ENCODE assay signal across 26 cellular contexts in the genomic region with DNA sequence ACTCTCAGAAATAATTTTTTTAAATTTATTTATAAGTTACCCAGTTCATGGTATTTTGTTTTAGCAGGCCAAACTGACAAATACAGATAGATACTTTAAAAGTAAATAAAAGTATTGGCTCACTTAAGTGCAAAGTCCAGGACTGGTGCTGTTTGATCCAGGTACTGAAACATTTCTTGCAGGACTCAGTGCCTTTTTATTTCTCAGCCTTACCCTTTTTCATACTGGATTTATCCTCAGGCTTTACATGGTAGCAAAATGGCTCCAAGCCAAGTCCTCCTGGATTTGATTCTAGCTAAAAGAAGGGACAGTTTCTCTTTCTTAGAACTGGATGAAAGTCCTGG.
"Had no signal": no experiment of that assay in that cellular context is flagged by ENCODE, and none has a peak within 500 bp of the region (broad histone marks: within the 10 kb centered on the region; RNA-seq: fewer than 3 reads in every experiment).

No MANE protein-coding gene starts in this region.

- H3K4me1 ChIP-seq: ascending aorta, breast epithelium had no signal

- H3K27me3 ChIP-seq: ascending aorta, breast epithelium, cardiac muscle cell, dorsolateral prefrontal cortex had no signal

- H3K36me3 ChIP-seq: ascending aorta, breast epithelium, cardiac muscle cell had no signal

- H3K4me3 ChIP-seq: ascending aorta, breast epithelium, cardiac muscle cell, coronary artery, dorsolateral prefrontal cortex had no signal

- DNase-seq: activated CD4-positive, alpha-beta memory T cell treated with anti-CD3 and anti-CD28 coated beads for 36 hours; activated CD4-positive, alpha-beta T cell treated with anti-CD3 and anti-CD28 coated beads for 36 hours; activated CD4-positive, alpha-beta T cell treated with anti-CD3 and anti-CD28 coated beads, Interleukin-2, amount 10 ng/mL, durations not matched to agents 24 days and 14 days; activated CD4-positive, CD25-positive, alpha-beta regulatory T cell; activated CD4-positive, CD25-positive, alpha-beta regulatory T cell treated with anti-CD3 and anti-CD28 coated beads, Interleukin-2, amount 50 U/mL, for 72 hours; activated CD8-positive, alpha-beta memory T cell treated with anti-CD3 and anti-CD28 coated beads, Interleukin-2, amount 10 ng/mL, durations not matched to agents 7 days and 5 days; activated CD8-positive, alpha-beta memory T cell treated with anti-CD3 and anti-CD28 coated beads, Interleukin-2, amount 50 U/mL, for 4 hours; activated CD8-positive, alpha-beta T cell treated with anti-CD3 and anti-CD28 coated beads, Interleukin-2, amount 10 ng/mL, durations not matched to agents 7 days and 5 days; activated effector memory CD4-positive, alpha-beta T cell treated with anti-CD3 and anti-CD28 coated beads, Interleukin-2, amount 50 U/mL, for 16 hours; activated naive CD4-positive, alpha-beta T cell treated with anti-CD3 and anti-CD28 coated beads, Interleukin-2, amount 10 ng/mL, durations not matched to agents 7 days and 5 days; activated naive CD8-positive, alpha-beta T cell treated with anti-CD3 and anti-CD28 coated beads, Interleukin-2, amount 10 ng/mL, durations not matched to agents 7 days and 5 days; activated T-cell treated with anti-CD3 and anti-CD28 coated beads, Interleukin-2, amount 50 U/mL, for 1 hour; activated T-cell treated with anti-CD3 and anti-CD28 coated beads, Interleukin-2, amount 50 U/mL, for 48 hours; central memory CD4-positive, alpha-beta T cell; dorsolateral prefrontal cortex; effector memory CD4-positive, alpha-beta T cell; endodermal cell; foreskin fibroblast; head of caudate nucleus; T-helper 2 cell had no signal

- ATAC-seq: activated CD4-positive, alpha-beta T cell treated with anti-CD3 and anti-CD28 coated beads for 36 hours; activated CD8-positive, alpha-beta memory T cell treated with anti-CD3 and anti-CD28 coated beads, Interleukin-2, amount 10 ng/mL, durations not matched to agents 7 days and 5 days; activated CD8-positive, alpha-beta T cell treated with anti-CD3 and anti-CD28 coated beads, Interleukin-2, amount 10 ng/mL, durations not matched to agents 7 days and 5 days; activated naive CD4-positive, alpha-beta T cell treated with anti-CD3 and anti-CD28 coated beads, Interleukin-2, amount 50 U/mL, for 72 hours; esophagus mucosa had no signal

- H3K27ac ChIP-seq: ascending aorta, breast epithelium, cardiac muscle cell, coronary artery, dorsolateral prefrontal cortex had no signal
